ENCODE assay signal across 1 cellular context in the genomic region with DNA sequence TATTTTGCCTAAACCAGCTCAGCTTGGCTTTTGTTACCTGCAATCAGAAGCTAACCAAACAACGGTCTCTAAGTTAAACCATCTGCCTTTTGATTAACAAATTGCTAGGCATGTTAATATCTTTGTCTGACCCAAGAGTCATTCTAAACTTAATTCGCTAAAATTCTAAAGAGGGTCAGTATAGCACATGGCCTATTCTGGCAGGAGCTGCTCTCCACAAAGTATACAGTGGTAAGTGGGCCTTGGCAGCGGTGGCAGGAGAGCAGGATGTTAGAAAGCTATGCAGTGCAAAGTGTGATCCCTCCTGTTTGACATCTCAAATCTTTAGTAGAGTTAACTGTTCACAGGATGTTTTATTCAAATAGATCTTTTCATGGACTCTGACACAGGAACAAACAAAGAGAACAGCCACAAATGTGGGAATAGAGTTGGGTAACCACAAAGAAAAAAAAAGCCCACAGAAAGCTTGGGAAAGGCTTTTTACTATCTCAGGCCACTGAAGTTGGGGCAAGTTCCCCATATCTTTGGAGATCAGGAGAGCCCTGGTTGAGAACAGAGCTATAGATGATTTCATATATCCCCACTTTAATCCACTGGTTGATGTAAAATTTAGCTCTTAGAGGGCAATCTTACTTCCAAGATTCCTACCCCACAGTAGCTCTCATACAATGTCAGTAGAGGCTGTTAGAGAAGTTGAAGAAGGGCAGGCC.
A peak's percentile ranks its signal among the peaks of the same experiment; 100 is the strongest.
TF ChIP-seq lines count a peak whose summit lies in the region.

No MANE protein-coding gene starts in this region.

TF ChIP-seq in HepG2, 621 proteins besides CTCF, POLR2A, EP300 and RAD21 (continued from another document and continues in another):
- TF ChIP-seq, protein P1, sequence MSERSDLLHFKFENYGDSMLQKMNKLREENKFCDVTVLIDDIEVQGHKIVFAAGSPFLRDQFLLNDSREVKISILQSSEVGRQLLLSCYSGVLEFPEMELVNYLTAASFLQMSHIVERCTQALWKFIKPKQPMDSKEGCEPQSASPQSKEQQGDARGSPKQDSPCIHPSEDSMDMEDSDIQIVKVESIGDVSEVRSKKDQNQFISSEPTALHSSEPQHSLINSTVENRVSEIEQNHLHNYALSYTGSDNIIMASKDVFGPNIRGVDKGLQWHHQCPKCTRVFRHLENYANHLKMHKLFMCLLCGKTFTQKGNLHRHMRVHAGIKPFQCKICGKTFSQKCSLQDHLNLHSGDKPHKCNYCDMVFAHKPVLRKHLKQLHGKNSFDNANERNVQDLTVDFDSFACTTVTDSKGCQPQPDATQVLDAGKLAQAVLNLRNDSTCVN (CRISPR knock-in tag; IDR thresholded peaks at IDR 0.05; ENCODE audit: borderline replicate concordance), result no peak
- TF ChIP-seq GPN1 (CRISPR knock-in tag; IDR thresholded peaks at IDR 0.05; ENCODE audit: borderline replicate concordance), result no peak
- TF ChIP-seq ZNF567 (CRISPR knock-in tag; IDR thresholded peaks at IDR 0.05; ENCODE audit: borderline replicate concordance), result no peak
- no peak for TF ChIP-seq JARID2 (CRISPR knock-in tag; IDR thresholded peaks at IDR 0.05; ENCODE audit: insufficient replicate concordance)
- TF ChIP-seq ZMYM2 (CRISPR knock-in tag; IDR thresholded peaks at IDR 0.05), result 0 out of 2 replicates have a peak, but pooled peaks have one; percentile 57
- TF ChIP-seq MXI1 (IDR thresholded peaks at IDR 0.05; ENCODE audit: borderline replicate concordance, low read depth, low read length), result no peak; the same call in 2 of the 3 replicates
- no peak for TF ChIP-seq ZNF484 (CRISPR knock-in tag; IDR thresholded peaks at IDR 0.05; ENCODE audit: borderline replicate concordance, low read depth)
- no peak for TF ChIP-seq ZNF253 (CRISPR knock-in tag; IDR thresholded peaks at IDR 0.05; ENCODE audit: borderline replicate concordance)
- no peak for TF ChIP-seq TCF7 (IDR thresholded peaks at IDR 0.05; ENCODE audit: low read depth)
- no peak for TF ChIP-seq ZNF350 (CRISPR knock-in tag; IDR thresholded peaks at IDR 0.05; ENCODE audit: borderline replicate concordance, low read depth)
- TF ChIP-seq KLF12 (CRISPR knock-in tag; IDR thresholded peaks at IDR 0.05; ENCODE audit: borderline replicate concordance), result no peak
- no peak for TF ChIP-seq ZC3H13 (CRISPR knock-in tag; IDR thresholded peaks at IDR 0.05)
- TF ChIP-seq, protein P2, sequence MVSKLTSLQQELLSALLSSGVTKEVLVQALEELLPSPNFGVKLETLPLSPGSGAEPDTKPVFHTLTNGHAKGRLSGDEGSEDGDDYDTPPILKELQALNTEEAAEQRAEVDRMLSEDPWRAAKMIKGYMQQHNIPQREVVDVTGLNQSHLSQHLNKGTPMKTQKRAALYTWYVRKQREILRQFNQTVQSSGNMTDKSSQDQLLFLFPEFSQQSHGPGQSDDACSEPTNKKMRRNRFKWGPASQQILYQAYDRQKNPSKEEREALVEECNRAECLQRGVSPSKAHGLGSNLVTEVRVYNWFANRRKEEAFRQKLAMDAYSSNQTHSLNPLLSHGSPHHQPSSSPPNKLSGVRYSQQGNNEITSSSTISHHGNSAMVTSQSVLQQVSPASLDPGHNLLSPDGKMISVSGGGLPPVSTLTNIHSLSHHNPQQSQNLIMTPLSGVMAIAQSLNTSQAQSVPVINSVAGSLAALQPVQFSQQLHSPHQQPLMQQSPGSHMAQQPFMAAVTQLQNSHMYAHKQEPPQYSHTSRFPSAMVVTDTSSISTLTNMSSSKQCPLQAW (CRISPR knock-in tag; IDR thresholded peaks at IDR 0.05), result no peak; the same call in 1 of the 2 replicates
- peak; percentile 68 for TF ChIP-seq MEF2D (CRISPR knock-in tag; IDR thresholded peaks at IDR 0.05)
- TF ChIP-seq POGZ (CRISPR knock-in tag; IDR thresholded peaks at IDR 0.05), result peak; percentile 93
- TF ChIP-seq, protein P3, sequence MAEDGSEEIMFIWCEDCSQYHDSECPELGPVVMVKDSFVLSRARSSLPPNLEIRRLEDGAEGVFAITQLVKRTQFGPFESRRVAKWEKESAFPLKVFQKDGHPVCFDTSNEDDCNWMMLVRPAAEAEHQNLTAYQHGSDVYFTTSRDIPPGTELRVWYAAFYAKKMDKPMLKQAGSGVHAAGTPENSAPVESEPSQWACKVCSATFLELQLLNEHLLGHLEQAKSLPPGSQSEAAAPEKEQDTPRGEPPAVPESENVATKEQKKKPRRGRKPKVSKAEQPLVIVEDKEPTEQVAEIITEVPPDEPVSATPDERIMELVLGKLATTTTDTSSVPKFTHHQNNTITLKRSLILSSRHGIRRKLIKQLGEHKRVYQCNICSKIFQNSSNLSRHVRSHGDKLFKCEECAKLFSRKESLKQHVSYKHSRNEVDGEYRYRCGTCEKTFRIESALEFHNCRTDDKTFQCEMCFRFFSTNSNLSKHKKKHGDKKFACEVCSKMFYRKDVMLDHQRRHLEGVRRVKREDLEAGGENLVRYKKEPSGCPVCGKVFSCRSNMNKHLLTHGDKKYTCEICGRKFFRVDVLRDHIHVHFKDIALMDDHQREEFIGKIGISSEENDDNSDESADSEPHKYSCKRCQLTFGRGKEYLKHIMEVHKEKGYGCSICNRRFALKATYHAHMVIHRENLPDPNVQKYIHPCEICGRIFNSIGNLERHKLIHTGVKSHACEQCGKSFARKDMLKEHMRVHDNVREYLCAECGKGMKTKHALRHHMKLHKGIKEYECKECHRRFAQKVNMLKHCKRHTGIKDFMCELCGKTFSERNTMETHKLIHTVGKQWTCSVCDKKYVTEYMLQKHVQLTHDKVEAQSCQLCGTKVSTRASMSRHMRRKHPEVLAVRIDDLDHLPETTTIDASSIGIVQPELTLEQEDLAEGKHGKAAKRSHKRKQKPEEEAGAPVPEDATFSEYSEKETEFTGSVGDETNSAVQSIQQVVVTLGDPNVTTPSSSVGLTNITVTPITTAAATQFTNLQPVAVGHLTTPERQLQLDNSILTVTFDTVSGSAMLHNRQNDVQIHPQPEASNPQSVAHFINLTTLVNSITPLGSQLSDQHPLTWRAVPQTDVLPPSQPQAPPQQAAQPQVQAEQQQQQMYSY (CRISPR knock-in tag; IDR thresholded peaks at IDR 0.05), result no peak
- no peak for TF ChIP-seq KDM4B (CRISPR knock-in tag; IDR thresholded peaks at IDR 0.05)
- no peak for TF ChIP-seq HOXA7 (CRISPR knock-in tag; IDR thresholded peaks at IDR 0.05)
- TF ChIP-seq, protein P4, sequence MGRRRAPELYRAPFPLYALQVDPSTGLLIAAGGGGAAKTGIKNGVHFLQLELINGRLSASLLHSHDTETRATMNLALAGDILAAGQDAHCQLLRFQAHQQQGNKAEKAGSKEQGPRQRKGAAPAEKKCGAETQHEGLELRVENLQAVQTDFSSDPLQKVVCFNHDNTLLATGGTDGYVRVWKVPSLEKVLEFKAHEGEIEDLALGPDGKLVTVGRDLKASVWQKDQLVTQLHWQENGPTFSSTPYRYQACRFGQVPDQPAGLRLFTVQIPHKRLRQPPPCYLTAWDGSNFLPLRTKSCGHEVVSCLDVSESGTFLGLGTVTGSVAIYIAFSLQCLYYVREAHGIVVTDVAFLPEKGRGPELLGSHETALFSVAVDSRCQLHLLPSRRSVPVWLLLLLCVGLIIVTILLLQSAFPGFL (CRISPR knock-in tag; IDR thresholded peaks at IDR 0.05), result no peak
- TF ChIP-seq ZNF460 (CRISPR knock-in tag; IDR thresholded peaks at IDR 0.05; ENCODE audit: borderline replicate concordance), result no peak; the same call in 1 of the 2 replicates
- no peak for TF ChIP-seq NFE2L2 (IDR thresholded peaks at IDR 0.05; ENCODE audit: low read length)
- no peak for TF ChIP-seq BRD4 (CRISPR knock-in tag; IDR thresholded peaks at IDR 0.05)
- no peak for TF ChIP-seq NFIB (CRISPR knock-in tag; IDR thresholded peaks at IDR 0.05; ENCODE audit: borderline replicate concordance)
- TF ChIP-seq ZEB1 (IDR thresholded peaks at IDR 0.05; ENCODE audit: insufficient replicate concordance, low read depth), result no peak
- peak; percentile 76 for TF ChIP-seq PHF5A (CRISPR knock-in tag; IDR thresholded peaks at IDR 0.05; ENCODE audit: low read depth, unreplicated experiment)
- TF ChIP-seq, protein P5, sequence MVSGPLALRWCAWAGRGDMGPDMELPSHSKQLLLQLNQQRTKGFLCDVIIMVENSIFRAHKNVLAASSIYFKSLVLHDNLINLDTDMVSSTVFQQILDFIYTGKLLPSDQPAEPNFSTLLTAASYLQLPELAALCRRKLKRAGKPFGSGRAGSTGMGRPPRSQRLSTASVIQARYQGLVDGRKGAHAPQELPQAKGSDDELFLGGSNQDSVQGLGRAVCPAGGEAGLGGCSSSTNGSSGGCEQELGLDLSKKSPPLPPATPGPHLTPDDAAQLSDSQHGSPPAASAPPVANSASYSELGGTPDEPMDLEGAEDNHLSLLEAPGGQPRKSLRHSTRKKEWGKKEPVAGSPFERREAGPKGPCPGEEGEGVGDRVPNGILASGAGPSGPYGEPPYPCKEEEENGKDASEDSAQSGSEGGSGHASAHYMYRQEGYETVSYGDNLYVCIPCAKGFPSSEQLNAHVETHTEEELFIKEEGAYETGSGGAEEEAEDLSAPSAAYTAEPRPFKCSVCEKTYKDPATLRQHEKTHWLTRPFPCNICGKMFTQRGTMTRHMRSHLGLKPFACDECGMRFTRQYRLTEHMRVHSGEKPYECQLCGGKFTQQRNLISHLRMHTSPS (CRISPR knock-in tag; IDR thresholded peaks at IDR 0.05; ENCODE audit: low read depth), result peak; percentile 68; the same call in 1 of the 2 replicates
- TF ChIP-seq ZBTB38 (CRISPR knock-in tag; IDR thresholded peaks at IDR 0.05), result 0 out of 2 replicates have a peak, but pooled peaks have one; percentile 33
- TF ChIP-seq ZSCAN29 (CRISPR knock-in tag; conservative IDR thresholded peaks at IDR 0.05), result no peak
- TF ChIP-seq, protein P6, sequence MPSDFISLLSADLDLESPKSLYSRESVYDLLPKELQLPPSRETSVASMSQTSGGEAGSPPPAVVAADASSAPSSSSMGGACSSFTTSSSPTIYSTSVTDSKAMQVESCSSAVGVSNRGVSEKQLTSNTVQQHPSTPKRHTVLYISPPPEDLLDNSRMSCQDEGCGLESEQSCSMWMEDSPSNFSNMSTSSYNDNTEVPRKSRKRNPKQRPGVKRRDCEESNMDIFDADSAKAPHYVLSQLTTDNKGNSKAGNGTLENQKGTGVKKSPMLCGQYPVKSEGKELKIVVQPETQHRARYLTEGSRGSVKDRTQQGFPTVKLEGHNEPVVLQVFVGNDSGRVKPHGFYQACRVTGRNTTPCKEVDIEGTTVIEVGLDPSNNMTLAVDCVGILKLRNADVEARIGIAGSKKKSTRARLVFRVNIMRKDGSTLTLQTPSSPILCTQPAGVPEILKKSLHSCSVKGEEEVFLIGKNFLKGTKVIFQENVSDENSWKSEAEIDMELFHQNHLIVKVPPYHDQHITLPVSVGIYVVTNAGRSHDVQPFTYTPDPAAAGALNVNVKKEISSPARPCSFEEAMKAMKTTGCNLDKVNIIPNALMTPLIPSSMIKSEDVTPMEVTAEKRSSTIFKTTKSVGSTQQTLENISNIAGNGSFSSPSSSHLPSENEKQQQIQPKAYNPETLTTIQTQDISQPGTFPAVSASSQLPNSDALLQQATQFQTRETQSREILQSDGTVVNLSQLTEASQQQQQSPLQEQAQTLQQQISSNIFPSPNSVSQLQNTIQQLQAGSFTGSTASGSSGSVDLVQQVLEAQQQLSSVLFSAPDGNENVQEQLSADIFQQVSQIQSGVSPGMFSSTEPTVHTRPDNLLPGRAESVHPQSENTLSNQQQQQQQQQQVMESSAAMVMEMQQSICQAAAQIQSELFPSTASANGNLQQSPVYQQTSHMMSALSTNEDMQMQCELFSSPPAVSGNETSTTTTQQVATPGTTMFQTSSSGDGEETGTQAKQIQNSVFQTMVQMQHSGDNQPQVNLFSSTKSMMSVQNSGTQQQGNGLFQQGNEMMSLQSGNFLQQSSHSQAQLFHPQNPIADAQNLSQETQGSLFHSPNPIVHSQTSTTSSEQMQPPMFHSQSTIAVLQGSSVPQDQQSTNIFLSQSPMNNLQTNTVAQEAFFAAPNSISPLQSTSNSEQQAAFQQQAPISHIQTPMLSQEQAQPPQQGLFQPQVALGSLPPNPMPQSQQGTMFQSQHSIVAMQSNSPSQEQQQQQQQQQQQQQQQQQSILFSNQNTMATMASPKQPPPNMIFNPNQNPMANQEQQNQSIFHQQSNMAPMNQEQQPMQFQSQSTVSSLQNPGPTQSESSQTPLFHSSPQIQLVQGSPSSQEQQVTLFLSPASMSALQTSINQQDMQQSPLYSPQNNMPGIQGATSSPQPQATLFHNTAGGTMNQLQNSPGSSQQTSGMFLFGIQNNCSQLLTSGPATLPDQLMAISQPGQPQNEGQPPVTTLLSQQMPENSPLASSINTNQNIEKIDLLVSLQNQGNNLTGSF (CRISPR knock-in tag; IDR thresholded peaks at IDR 0.05), result no peak
- no peak for TF ChIP-seq NONO (IDR thresholded peaks at IDR 0.05)
- TF ChIP-seq NONO (CRISPR knock-in tag; conservative IDR thresholded peaks at IDR 0.05), result no peak; the same call in 1 of the 2 replicates
- TF ChIP-seq ZNF749 (CRISPR knock-in tag; IDR thresholded peaks at IDR 0.05; ENCODE audit: borderline replicate concordance), result no peak
- TF ChIP-seq NR2F1 (CRISPR knock-in tag; IDR thresholded peaks at IDR 0.05), result peak in 1 of 2 experiments; percentile 28; a peak in 1 of 4 replicates
- peak; percentile 90 for TF ChIP-seq BCL6 (CRISPR knock-in tag; IDR thresholded peaks at IDR 0.05)
- TF ChIP-seq ZNF547 (CRISPR knock-in tag; IDR thresholded peaks at IDR 0.05), result 0 out of 2 replicates have a peak, but pooled peaks have one; percentile 32
- no peak for TF ChIP-seq MLLT10 (CRISPR knock-in tag; IDR thresholded peaks at IDR 0.05)
- peak; percentile 92; the same call in 1 of the 2 replicates for TF ChIP-seq EHMT2 (IDR thresholded peaks at IDR 0.05; ENCODE audit: borderline replicate concordance, low read depth, low read length)
- TF ChIP-seq, protein P7, sequence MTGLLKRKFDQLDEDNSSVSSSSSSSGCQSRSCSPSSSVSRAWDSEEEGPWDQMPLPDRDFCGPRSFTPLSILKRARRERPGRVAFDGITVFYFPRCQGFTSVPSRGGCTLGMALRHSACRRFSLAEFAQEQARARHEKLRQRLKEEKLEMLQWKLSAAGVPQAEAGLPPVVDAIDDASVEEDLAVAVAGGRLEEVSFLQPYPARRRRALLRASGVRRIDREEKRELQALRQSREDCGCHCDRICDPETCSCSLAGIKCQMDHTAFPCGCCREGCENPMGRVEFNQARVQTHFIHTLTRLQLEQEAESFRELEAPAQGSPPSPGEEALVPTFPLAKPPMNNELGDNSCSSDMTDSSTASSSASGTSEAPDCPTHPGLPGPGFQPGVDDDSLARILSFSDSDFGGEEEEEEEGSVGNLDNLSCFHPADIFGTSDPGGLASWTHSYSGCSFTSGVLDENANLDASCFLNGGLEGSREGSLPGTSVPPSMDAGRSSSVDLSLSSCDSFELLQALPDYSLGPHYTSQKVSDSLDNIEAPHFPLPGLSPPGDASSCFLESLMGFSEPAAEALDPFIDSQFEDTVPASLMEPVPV (CRISPR knock-in tag; IDR thresholded peaks at IDR 0.05), result peak; percentile 29; the same call in 1 of the 2 replicates
- TF ChIP-seq RAD51 (IDR thresholded peaks at IDR 0.05; ENCODE audit: borderline replicate concordance), result no peak
- TF ChIP-seq PHB2 (IDR thresholded peaks at IDR 0.05; ENCODE audit: partially characterized antibody), result no peak
- TF ChIP-seq ZNF441 (CRISPR knock-in tag; IDR thresholded peaks at IDR 0.05; ENCODE audit: borderline replicate concordance), result peak; percentile 45; the same call in 1 of the 2 replicates
- TF ChIP-seq CAMTA2 (CRISPR knock-in tag; IDR thresholded peaks at IDR 0.05; ENCODE audit: borderline replicate concordance), result no peak
- no peak for TF ChIP-seq ARID2 (CRISPR knock-in tag; IDR thresholded peaks at IDR 0.05; ENCODE audit: borderline replicate concordance)
- TF ChIP-seq HDAC2 (CRISPR knock-in tag; IDR thresholded peaks at IDR 0.05), result peak; percentile 68; the same call in 1 of the 2 replicates
- no peak for TF ChIP-seq PCBP1 (IDR thresholded peaks at IDR 0.05; ENCODE audit: borderline replicate concordance, low read depth, low read length)
- no peak for TF ChIP-seq HOXA9 (CRISPR knock-in tag; IDR thresholded peaks at IDR 0.05; ENCODE audit: borderline replicate concordance)
- TF ChIP-seq ZNF543 (CRISPR knock-in tag; IDR thresholded peaks at IDR 0.05), result peak; percentile 21; the same call in 1 of the 2 replicates
- TF ChIP-seq DPF2 (CRISPR knock-in tag; IDR thresholded peaks at IDR 0.05; ENCODE audit: borderline replicate concordance, low read depth), result peak; percentile 68; the same call in 1 of the 2 replicates
